In the genomic region with DNA sequence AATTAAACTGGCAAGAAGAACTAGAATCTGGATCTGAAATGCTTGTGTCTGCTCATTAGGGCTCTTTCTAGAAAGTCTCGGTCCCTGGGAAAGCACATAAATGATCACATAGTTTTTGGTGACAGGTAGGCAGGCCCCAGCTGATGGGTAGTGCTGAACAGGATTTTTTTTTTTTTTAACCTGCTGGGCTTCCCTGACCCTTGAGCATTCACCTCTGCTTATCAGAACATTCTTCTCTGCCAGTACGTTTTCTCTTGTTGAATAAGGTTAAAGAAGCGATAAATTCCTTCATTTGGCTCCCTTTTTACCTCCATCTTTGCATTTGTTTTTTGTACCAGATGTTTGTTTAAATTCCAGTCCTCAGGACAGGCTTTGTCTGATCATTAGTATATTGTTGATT, we compare ENCODE assay signal across 21 cellular contexts. TPM values are rescaled to one million over a fixed set of nuclear protein-coding genes. Genes with fewer than 3 reads are reported as not detected.
A peak's percentile ranks its signal among the peaks of the same experiment; 100 is the strongest.
DNase-seq lines count a peak whose midpoint lies in the region; ATAC-seq, FAIRE-seq and TF ChIP-seq lines count a peak whose summit lies in the region.
"Had no signal": no experiment of that assay in that cellular context is flagged by ENCODE, and none has a peak within 500 bp of the region (broad histone marks: within the 10 kb centered on the region; RNA-seq: fewer than 3 reads in every experiment).

No MANE protein-coding gene starts in this region.

- no peak overlapping the region for H3K9ac ChIP-seq in HepG2 (ENCODE audit: insufficient read depth, low read depth, low read length)
- H3K9ac ChIP-seq in mesendoderm (ENCODE audit: low read length), result no peak overlapping the region
- H3K9ac ChIP-seq: SK-N-SH had no signal

- no peak for TF ChIP-seq EP300 in HepG2 (IDR thresholded peaks at IDR 0.05; ENCODE audit: low read depth in 2 of 2, low read length in 2 of 2)
- no peak for TF ChIP-seq EP300 in HepG2 (CRISPR knock-in tag; IDR thresholded peaks at IDR 0.05; ENCODE audit: borderline replicate concordance)

- H4K8ac ChIP-seq in mesendoderm (ENCODE audit: low read depth, low read length), result no peak overlapping the region

- 0 out of 2 replicates have a peak, but pooled peaks cover 6% of the 10 kb centered on the region for H4K20me1 ChIP-seq in HepG2 (ENCODE audit: insufficient read depth, low read length)

- TF ChIP-seq CTCF in HepG2 (CRISPR knock-in tag; IDR thresholded peaks at IDR 0.05) (no peak), right lobe of liver (IDR thresholded peaks at IDR 0.05) (no peak), WTC11 (IDR thresholded peaks at IDR 0.05) (no peak)

- no peak overlapping the region for H3K4ac ChIP-seq in mesendoderm (ENCODE audit: low read depth, low read length)

- H3K27me3 Mint-ChIP-seq in WTC11 (ENCODE audit: low read depth), result no peaks in the 10 kb centered on the region

- DNase-seq in HepG2 (ENCODE audit: low spot score), result no peak
- DNase-seq in right lobe of liver, result no peak
- no peak for DNase-seq in WTC11 (ENCODE audit: low spot score)
- DNase-seq in mesendoderm, result peak; percentile 59
- no peak for DNase-seq in NK-92 treated with Interleukin-12 subunit alpha and Interleukin-12 subunit beta, amount 100 ng/mL, for 24 hours (lab: John Stamatoyannopoulos, UW)
- DNase-seq in ACHN, result no peak
- DNase-seq: BE2C, DMS79, GOT3, KG1, NCI-H1092, NCI-H1436, NCI-H187 treated with DMSO at 0.1 percent for 48 hours, NCI-H345, NCI-H524, NCI-H774, SIG-M5, SK-N-SH had no signal

- no peak overlapping the region for H3K4me3 Mint-ChIP-seq in WTC11

- no peak overlapping the region for H3K18ac ChIP-seq in mesendoderm (ENCODE audit: low read length)

- H3K27me3 ChIP-seq in HepG2 (ENCODE audit: control insufficient read depth in 1 of 2, insufficient read depth in 2 of 2, low read length in 2 of 2) (no peaks in the 10 kb centered on the region), right lobe of liver (no peaks in the 10 kb centered on the region), mesendoderm (ENCODE audit: insufficient read depth, low read length, poor library complexity) (no peaks in the 10 kb centered on the region)
- H3K27me3 ChIP-seq: BE2C had no signal

- H3K4me1 ChIP-seq in HepG2 (ENCODE audit: insufficient read depth, low read length) (peaks cover 57% of the 10 kb centered on the region), right lobe of liver (peaks cover 0 to 6% (median 2%) of the 10 kb centered on the region in 4 donors), mesendoderm (ENCODE audit: control insufficient read depth, low read depth, low read length) (peaks cover 5% of the 10 kb centered on the region)
- H3K4me1 ChIP-seq: BE2C had no signal

- H2BK120ac ChIP-seq in mesendoderm (ENCODE audit: low read depth, low read length), result no peak overlapping the region

- no peaks in the 10 kb centered on the region for H3K79me1 ChIP-seq in mesendoderm (ENCODE audit: low read length)

- peak overlapping the region; percentile 20 for H3K4me2 ChIP-seq in HepG2 (ENCODE audit: low read depth, low read length)
- no peak overlapping the region for H3K4me2 ChIP-seq in mesendoderm (ENCODE audit: low read length)
- H3K4me2 ChIP-seq: SK-N-SH had no signal

- no TSS peak for BruUV-seq in HepG2 (replicated peaks; lab: Mats Ljungman, UMichigan)

- H2AFZ ChIP-seq in HepG2 (ENCODE audit: low read length), result no peak overlapping the region

- H3K79me2 ChIP-seq in HepG2 (ENCODE audit: insufficient read depth, low read length) (peaks cover 87% of the 10 kb centered on the region), mesendoderm (ENCODE audit: control insufficient read depth, insufficient read depth, low read length) (peaks cover 2% of the 10 kb centered on the region)

- no peak for FAIRE-seq in HepG2 (lab: Jason Lieb, UNC)

- no peak overlapping the region for H3K56ac ChIP-seq in mesendoderm (ENCODE audit: low read length)

- H3K27ac Mint-ChIP-seq in WTC11, result peak overlapping the region; percentile 85

- TF ChIP-seq RAD21 in HepG2 (CRISPR knock-in tag; IDR thresholded peaks at IDR 0.05), result no peak

- ATAC-seq in HepG2 (peak; percentile 66), right lobe of liver (no peak), WTC11 (peak; percentile 10; the same call in 1 of the 2 replicates), HG03457 (IDR thresholded peaks at IDR 0.05; ENCODE audit: unreplicated experiment) (no peak), HG02678 (IDR thresholded peaks at IDR 0.05; ENCODE audit: unreplicated experiment) (no peak)
- ATAC-seq: Panc1 had no signal

- H3K23ac ChIP-seq in mesendoderm (ENCODE audit: low read length), result no peak overlapping the region

- peak overlapping the region; percentile 9 for H3K27ac ChIP-seq in HepG2 (ENCODE audit: extremely low read length, insufficient read depth, low read length)
- H3K27ac ChIP-seq in right lobe of liver, result no peak overlapping the region
- no peak overlapping the region for H3K27ac ChIP-seq in mesendoderm (ENCODE audit: low read depth, low read length)

- H2BK15ac ChIP-seq in mesendoderm (replicated peaks; ENCODE audit: low read depth), result no peak overlapping the region

- no peaks in the 10 kb centered on the region for H3K9me3 ChIP-seq in HepG2 (ENCODE audit: low read length)
- H3K9me3 ChIP-seq in right lobe of liver, result no peaks in the 10 kb centered on the region
- H3K9me3 ChIP-seq: BE2C, SK-N-SH had no signal

- H4K5ac ChIP-seq in mesendoderm (ENCODE audit: low read length), result no peak overlapping the region

- H2AK5ac ChIP-seq in mesendoderm (ENCODE audit: low read length), result no peak overlapping the region

- intact Hi-C loops in HepG2 (cut with micrococcal nuclease; ENCODE audit: unreplicated experiment), result no loop called here
- intact Hi-C loops in right lobe of liver (cut with DNase I), result no loop called here

- no peak overlapping the region for H2BK5ac ChIP-seq in mesendoderm (ENCODE audit: low read length)

- H3K4me3 ChIP-seq in HepG2 (replicated peaks in 1 of 3; ENCODE audit: insufficient read depth in 1 of 3, low read depth in 2 of 3, low read length in 3 of 3), result no peak overlapping the region
- no peak overlapping the region for H3K4me3 ChIP-seq in right lobe of liver
- H3K4me3 ChIP-seq in mesendoderm (ENCODE audit: low read length), result no peak overlapping the region

- CTCF ChIA-PET in HepG2 (lab: Yijun Ruan, JAX; ENCODE audit: low intra/inter-chr PET ratio, low total read pairs), result no interaction called here
- CTCF ChIA-PET in WTC11 (lab: Charles Lee), result no interaction called here

- in situ Hi-C loops in HepG2 (cut with HindIII; ENCODE audit: extremely low pct_ligation_motif_present, low pct_unique_long_range_greater_than_20kb), result no loop called here
- in situ Hi-C loops in ACHN (cut with HindIII; ENCODE audit: low pct_ligation_motif_present, low pct_unique_long_range_greater_than_20kb, low sequenced_read_pairs), result no loop called here

- peaks cover 85% of the 10 kb centered on the region for H3K4me1 Mint-ChIP-seq in WTC11

- 37% methylated on average over 3 of the region's 3 CpGs for WGBS in HepG2 (ENCODE audit: low lambda C conversion rate)
- 48% methylated on average over 2 of the region's 3 CpGs for WGBS in right lobe of liver (ENCODE audit: insufficient coverage, low coverage, low lambda C conversion rate, missing lambda C conversion rate)
- no CpG with 5 or more reads among the region's 3 CpGs for WGBS in mesendoderm (ENCODE audit: extremely low coverage, insufficient coverage, low lambda C conversion rate)

- peaks cover 6% of the 10 kb centered on the region for H3K9me3 Mint-ChIP-seq in WTC11

- POLR2A ChIA-PET in HepG2 (lab: Yijun Ruan, JAX), result no interaction called here
- POLR2A ChIA-PET in WTC11 (lab: Charles Lee), result no interaction called here

- TF ChIP-seq POLR2A in HepG2 (IDR thresholded peaks at IDR 0.05; ENCODE audit: insufficient read depth in 1 of 2, low read depth in 2 of 2, low read length in 2 of 2) (no peak), right lobe of liver (IDR thresholded peaks at IDR 0.05) (no peak)

- no peaks in the 10 kb centered on the region for H3K36me3 ChIP-seq in HepG2 (replicated peaks in 1 of 2; ENCODE audit: control insufficient read depth in 1 of 2, insufficient read depth in 2 of 2, low read length in 2 of 2)
- H3K36me3 ChIP-seq in right lobe of liver, result no peaks in the 10 kb centered on the region
- H3K36me3 ChIP-seq in mesendoderm (ENCODE audit: control insufficient read depth, insufficient read depth, low read length), result no peaks in the 10 kb centered on the region
- H3K36me3 ChIP-seq: BE2C had no signal

- H3K36me3 Mint-ChIP-seq in WTC11, result peaks cover 4% of the 10 kb centered on the region; the same call in 1 of the 2 replicates

TF ChIP-seq in HepG2, 621 proteins besides CTCF, POLR2A, EP300 and RAD21 (continues in another document):
- no peak for TF ChIP-seq KAT2B (IDR thresholded peaks at IDR 0.05; ENCODE audit: borderline replicate concordance, low read depth, low read length)

TF ChIP-seq in WTC11, 78 proteins besides CTCF, POLR2A, EP300 and RAD21 (continues in another document):
- no peak for TF ChIP-seq TEAD1 (CRISPR knock-in tag; IDR thresholded peaks at IDR 0.05)
- TF ChIP-seq FOXJ3 (CRISPR knock-in tag; IDR thresholded peaks at IDR 0.05; ENCODE audit: borderline replicate concordance), result no peak
- no peak for TF ChIP-seq NFE2L1 (CRISPR knock-in tag; IDR thresholded peaks at IDR 0.05)

RNA-seq across cellular contexts. Expression of gene KDM4C, which starts 8.8 kb away (rescaled TPM):
- total RNA-seq in HepG2 (2016; rRNA removed; fragmentation: Illumina TruSeq; extraction: Trizol), result 22.1 and 23.6 TPM in 2 replicates
- total RNA-seq in HepG2 (2016; cell fraction: cytosol; rRNA removed; fragmentation: Illumina TruSeq; extraction: Trizol; ENCODE audit: low read depth), result 20.8 and 22.8 TPM in 2 replicates
- 21.8 and 24.7 TPM in 2 replicates for total RNA-seq in HepG2 (2016; cell fraction: insoluble cytoplasmic fraction; rRNA removed; fragmentation: Illumina TruSeq; extraction: Trizol)
- total RNA-seq in HepG2 (2016; cell fraction: membrane; rRNA removed; fragmentation: Illumina TruSeq; extraction: Trizol), result 10.3 and 11.0 TPM in 2 replicates
- total RNA-seq in HepG2 (2016; cell fraction: nucleus; rRNA removed; fragmentation: Illumina TruSeq; extraction: Trizol), result 57.2 and 66.1 TPM in 2 replicates
- polyA plus RNA-seq in HepG2 (2011; rRNA removed), result 17.0 and 19.4 TPM in 2 replicates
- polyA plus RNA-seq in HepG2 (2011; cell fraction: cytosol; rRNA removed), result 11.7 and 13.8 TPM in 2 replicates
- 48.5 and 52.1 TPM in 2 replicates for polyA plus RNA-seq in HepG2 (2011; cell fraction: nucleus; rRNA removed)
- 16.3 and 20.3 TPM in 2 replicates for polyA plus RNA-seq in HepG2 (2012)
- 1.3 and 2.9 TPM in 2 replicates for polyA plus RNA-seq in HepG2 (2016; cell fraction: cytosol; fragmentation: Illumina TruSeq; extraction: Trizol; ENCODE audit: low read depth)
- 17.0 and 17.2 TPM in 2 replicates for polyA plus RNA-seq in HepG2 (2016; cell fraction: insoluble cytoplasmic fraction; fragmentation: Illumina TruSeq; extraction: Trizol; ENCODE audit: low read depth)
- polyA plus RNA-seq in HepG2 (2016; cell fraction: membrane; fragmentation: Illumina TruSeq; extraction: Trizol; ENCODE audit: low read depth), result 2.1 and 3.2 TPM in 2 replicates
- 19.2 and 19.7 TPM in 2 replicates for polyA plus RNA-seq in HepG2 (2016; cell fraction: nucleus; fragmentation: Illumina TruSeq; extraction: Trizol; ENCODE audit: insufficient read depth, low read depth)
- 41.5 and 98.3 TPM in 2 replicates for polyA minus RNA-seq in HepG2 (2011; rRNA and poly(A)+ RNA removed; ENCODE audit: low replicate concordance)
- 23.4 and 23.7 TPM in 2 replicates for polyA minus RNA-seq in HepG2 (2011; cell fraction: cytosol; rRNA and poly(A)+ RNA removed)
- 263 and 268 TPM in 2 replicates for polyA minus RNA-seq in HepG2 (2011; cell fraction: nucleus; rRNA and poly(A)+ RNA removed)
- total RNA-seq in right lobe of liver, result 10 to 100 TPM; 14.1 to 20.9 (median 15.3) TPM
- 29.2 to 35.5 TPM (median 34.0 TPM) in 3 replicates for total RNA-seq in WTC11 (2021)
- 6.4 TPM for polyA plus RNA-seq in mesendoderm (2013, experiment 1 of 2)
- polyA plus RNA-seq in mesendoderm (2013, experiment 2 of 2), result 6.7 TPM

Comparison
In these comparisons a context has a peak if more than half of its experiments do, and no peak if none do; other contexts are left out.
1. ATAC-seq: peak in HepG2 (single experiment) and WTC11 (single experiment); none in right lobe of liver (0 of 4), HG03457 (single experiment) and HG02678 (single experiment).